ENCODE assay signal across 21 cellular contexts in the genomic region with DNA sequence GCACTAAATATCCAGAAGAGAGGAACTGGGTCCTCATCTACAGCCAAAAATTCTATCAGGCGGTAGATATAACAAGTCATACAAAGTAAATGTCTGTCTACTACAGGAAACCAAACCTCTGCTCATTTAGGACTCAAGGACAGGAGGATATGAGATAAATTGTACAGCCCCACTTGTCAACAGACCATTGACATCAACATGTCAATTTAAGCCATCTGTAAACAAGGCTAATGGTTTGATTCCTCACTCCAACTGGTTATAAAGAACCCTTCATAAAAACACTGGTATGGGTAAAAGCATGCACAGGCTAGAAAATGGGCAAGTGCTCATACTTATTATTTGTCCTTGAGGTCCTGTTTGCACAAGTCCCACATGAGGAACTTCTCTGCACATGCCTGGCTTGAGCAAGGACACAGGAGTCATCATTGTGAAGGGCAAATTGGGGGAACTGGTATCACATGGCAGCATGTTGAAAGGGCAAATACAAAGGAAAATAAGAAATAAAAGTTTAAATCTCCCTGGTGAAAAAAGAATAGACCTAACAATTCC. TPM values are rescaled to one million over a fixed set of nuclear protein-coding genes. Genes with fewer than 3 reads are reported as not detected.
"Had no signal": no experiment of that assay in that cellular context is flagged by ENCODE, and none has a peak within 500 bp of the region (broad histone marks: within the 10 kb centered on the region; RNA-seq: fewer than 3 reads in every experiment).

No MANE protein-coding gene starts in this region.

- H3K27me3 ChIP-seq: gastrocnemius medialis had no signal

- DNase-seq: activated CD4-positive, alpha-beta T cell treated with anti-CD3 and anti-CD28 coated beads, Interleukin-2, amount 50 U/mL, for 1 hour; activated CD4-positive, CD25-positive, alpha-beta regulatory T cell; activated CD8-positive, alpha-beta memory T cell treated with anti-CD3 and anti-CD28 coated beads, Interleukin-2, amount 50 U/mL, for 4 hours; activated effector memory CD4-positive, alpha-beta T cell treated with Interleukin-2 at 50 U/mL for 16 hours; activated naive CD4-positive, alpha-beta T cell treated with anti-CD3 and anti-CD28 coated beads, Interleukin-2, amount 10 ng/mL, durations not matched to agents 7 days and 5 days; activated naive CD8-positive, alpha-beta T cell treated with anti-CD3 and anti-CD28 coated beads, Interleukin-2, amount 50 U/mL, for 24 hours; activated T-cell treated with anti-CD3 and anti-CD28 coated beads, Interleukin-2, amount 50 U/mL, for 4 hours; aorta; cortex of kidney; effector CD4-positive, alpha-beta T cell; gastrocnemius medialis; head of caudate nucleus; kidney glomerular epithelial cell; occipital lobe; posterior cingulate gyrus; spleen; stimulated activated naive B cell treated with anti-CD40 and anti-IgM and Interleukin-4, amounts not matched to agents 10 μg/mL and 1 μg/mL and 100 μg/mL, for 72 hours; T1000 had no signal

- H3K36me3 ChIP-seq: breast epithelium, gastrocnemius medialis, spleen, thoracic aorta had no signal

- H3K9me3 ChIP-seq: breast epithelium, gastrocnemius medialis, spleen, thoracic aorta had no signal

- H3K4me3 ChIP-seq: breast epithelium, gastrocnemius medialis, spleen, thoracic aorta had no signal

- H3K27ac ChIP-seq: breast epithelium, gastrocnemius medialis, thoracic aorta had no signal

- H3K4me1 ChIP-seq: breast epithelium, gastrocnemius medialis had no signal

RNA-seq across cellular contexts. Expression of a gene that starts 18.3 kb away (rescaled TPM):
- total RNA-seq: mononuclear cell had no signal
